Comparison of ENCODE assay signal across 8 cellular contexts in genomic region chr20:51497542-51498467, GRCh38. TPM values are rescaled to one million over a fixed set of nuclear protein-coding genes. Genes with fewer than 3 reads are reported as not detected.
DNase-seq lines count a peak whose midpoint lies in the region; ATAC-seq and TF ChIP-seq lines count a peak whose summit lies in the region.

No MANE protein-coding gene starts in this region.

- CTCF ChIA-PET in OCI-LY7 (lab: Charles Lee; ENCODE audit: unreplicated experiment) = interaction anchor here (0.6 kb wide), 1 partner anchor 36 kb away, joined by 3 read pairs; no protein-coding TSS in a partner anchor

- peaks cover 29% of the 10 kb centered on the region; the same call in 1 of the 2 replicates for H3K79me2 ChIP-seq in OCI-LY7 (ENCODE audit: insufficient read depth, low read depth, low read length)

- peak overlapping the region; percentile 42 for H3K4me3 Mint-ChIP-seq in activated naive CD8-positive, alpha-beta T cell treated with anti-CD3 and anti-CD28 coated beads for 36 hours

- BruUV-seq in OCI-LY7 (replicated peaks; lab: Mats Ljungman, UMichigan) = no TSS peak

- POLR2A ChIA-PET in OCI-LY7 (lab: Charles Lee) = interaction anchor here (0.6 to 2.1 kb wide), 3 partner anchors 10 to 33 kb away, joined by 3 to 6 read pairs (median 4); no protein-coding TSS in a partner anchor

- H3K4me1 ChIP-seq in OCI-LY7 (ENCODE audit: insufficient read depth, low read length, poor library complexity, severe bottlenecking) = peaks cover 75% of the 10 kb centered on the region

- no peaks in the 10 kb centered on the region for H3K27me3 Mint-ChIP-seq in activated naive CD8-positive, alpha-beta T cell treated with anti-CD3 and anti-CD28 coated beads for 36 hours

- H2AFZ ChIP-seq in OCI-LY7 (ENCODE audit: low read length) = no peak overlapping the region; the same call in 1 of the 2 replicates

- no peaks in the 10 kb centered on the region for H4K20me1 ChIP-seq in OCI-LY7 (ENCODE audit: insufficient read depth, low read length)

- peak; percentile 52 for ATAC-seq in GM19395 (IDR thresholded peaks at IDR 0.05; ENCODE audit: unreplicated experiment)
- ATAC-seq in GM18867 (IDR thresholded peaks at IDR 0.05; ENCODE audit: unreplicated experiment) = no peak

- TF ChIP-seq CTCF in OCI-LY7 (conservative IDR thresholded peaks at IDR 0.05; ENCODE audit: low read length) = no peak

- intact Hi-C loops in OCI-LY7 (cut with micrococcal nuclease; ENCODE audit: unreplicated experiment) = loop anchor here (2.0 kb wide), 1 partner anchor 37 kb away; no protein-coding TSS in a partner anchor

- peaks cover 72% of the 10 kb centered on the region for H3K36me3 Mint-ChIP-seq in activated naive CD8-positive, alpha-beta T cell treated with anti-CD3 and anti-CD28 coated beads for 36 hours

- H3K9me3 ChIP-seq in OCI-LY7 (ENCODE audit: low read length) = no peaks in the 10 kb centered on the region

- peak overlapping the region; percentile 11 for H3K4me3 ChIP-seq in OCI-LY7 (ENCODE audit: low read depth, low read length, poor library complexity, severe bottlenecking)

- peaks cover 63% of the 10 kb centered on the region for H3K36me3 ChIP-seq in OCI-LY7 (ENCODE audit: insufficient read depth, low read length)

- H3K4me2 ChIP-seq in OCI-LY7 (ENCODE audit: low read length) = peak overlapping the region; percentile 75

- peaks cover 86% of the 10 kb centered on the region for H3K4me1 Mint-ChIP-seq in activated naive CD8-positive, alpha-beta T cell treated with anti-CD3 and anti-CD28 coated beads for 36 hours

- H3K27ac ChIP-seq in OCI-LY7 (ENCODE audit: low read depth, low read length, poor library complexity, severe bottlenecking) = peak overlapping the region; percentile 79

- peak overlapping the region; percentile 97 for H3K27ac Mint-ChIP-seq in activated naive CD8-positive, alpha-beta T cell treated with anti-CD3 and anti-CD28 coated beads for 36 hours

- H3K9me3 Mint-ChIP-seq in activated naive CD8-positive, alpha-beta T cell treated with anti-CD3 and anti-CD28 coated beads for 36 hours = peaks cover 6% of the 10 kb centered on the region

- no peaks in the 10 kb centered on the region for H3K9me2 ChIP-seq in OCI-LY7 (ENCODE audit: insufficient read depth, low read length)

- peak; percentile 38 for DNase-seq in OCI-LY7 (ENCODE audit: low spot score)
- DNase-seq in activated naive CD8-positive, alpha-beta T cell treated with anti-CD3 and anti-CD28 coated beads for 36 hours = peak; percentile 65
- DNase-seq in pons (ENCODE audit: low spot score) = peak; percentile 38
- no peak for DNase-seq in NCI-H1105 treated with DMSO at 0.1 percent for 48 hours (lab: John Stamatoyannopoulos, UW)
- no peak for DNase-seq in NCI-H510A treated with DMSO at 0.1 percent for 48 hours (lab: John Stamatoyannopoulos, UW)
- DNase-seq in SIG-M5 treated with dmso at 0.1 percent for 504 hours (lab: John Stamatoyannopoulos, UW; ENCODE audit: unreplicated experiment) = no peak

RNA-seq across cellular contexts. Expression of gene NFATC2, which starts 44.7 kb away (rescaled TPM):
- 12.5 TPM in 2 replicates for total RNA-seq in OCI-LY7 (2014; rRNA removed; shearing (Covaris generic))
- total RNA-seq in OCI-LY7 (2022) = 43.7 and 43.8 TPM in 2 replicates
- total RNA-seq in activated naive CD8-positive, alpha-beta T cell treated with anti-CD3 and anti-CD28 coated beads for 36 hours = 10 to 100 TPM; 31.0 to 31.7 TPM

Comparison
In these comparisons a context has a peak if more than half of its experiments do, and no peak if none do; other contexts are left out.
1. DNase-seq: peak in OCI-LY7 (single experiment), activated naive CD8-positive, alpha-beta T cell treated with anti-CD3 and anti-CD28 coated beads for 36 hours (single experiment) and pons (single experiment); none in NCI-H1105 treated with DMSO at 0.1 percent for 48 hours (single experiment), NCI-H510A treated with DMSO at 0.1 percent for 48 hours (single experiment) and SIG-M5 treated with dmso at 0.1 percent for 504 hours (single experiment).